1 cellular context compared by ENCODE assay signal in the genomic region with DNA sequence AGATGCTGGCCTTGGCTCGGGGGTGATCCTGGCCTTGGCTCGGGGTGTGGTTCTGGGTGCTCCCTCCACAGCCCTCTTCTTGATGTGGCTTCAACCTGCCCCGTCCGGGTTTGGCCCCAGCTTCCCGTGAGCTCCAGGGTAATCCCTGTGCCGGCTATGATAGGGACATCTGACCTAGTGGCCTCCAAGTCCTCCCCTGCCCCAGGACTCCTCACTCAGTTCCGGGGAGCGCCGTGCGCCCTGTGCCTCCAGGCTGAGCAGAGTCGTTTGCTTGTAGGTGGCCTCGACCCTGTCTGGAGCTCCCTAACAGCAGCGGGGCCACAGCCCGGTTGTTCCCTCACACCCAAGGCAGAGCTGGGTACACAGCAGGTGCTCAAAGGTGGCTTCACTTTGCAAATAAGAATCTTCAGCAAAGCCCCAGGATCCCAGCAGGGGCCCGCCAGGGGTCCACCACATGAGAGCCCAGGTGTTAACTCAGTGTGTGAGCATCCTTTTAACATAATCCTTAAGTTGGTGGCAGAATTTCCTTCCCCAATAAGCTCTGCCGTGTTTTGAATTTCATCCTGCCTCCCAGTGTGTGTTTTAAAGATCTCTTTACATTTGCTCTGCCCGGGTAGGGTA.
TF ChIP-seq lines count a peak whose summit lies in the region.

No MANE protein-coding gene starts in this region.

TF ChIP-seq in GM23338, 12 proteins besides CTCF, POLR2A, EP300 and RAD21:
- TF ChIP-seq, protein P1, sequence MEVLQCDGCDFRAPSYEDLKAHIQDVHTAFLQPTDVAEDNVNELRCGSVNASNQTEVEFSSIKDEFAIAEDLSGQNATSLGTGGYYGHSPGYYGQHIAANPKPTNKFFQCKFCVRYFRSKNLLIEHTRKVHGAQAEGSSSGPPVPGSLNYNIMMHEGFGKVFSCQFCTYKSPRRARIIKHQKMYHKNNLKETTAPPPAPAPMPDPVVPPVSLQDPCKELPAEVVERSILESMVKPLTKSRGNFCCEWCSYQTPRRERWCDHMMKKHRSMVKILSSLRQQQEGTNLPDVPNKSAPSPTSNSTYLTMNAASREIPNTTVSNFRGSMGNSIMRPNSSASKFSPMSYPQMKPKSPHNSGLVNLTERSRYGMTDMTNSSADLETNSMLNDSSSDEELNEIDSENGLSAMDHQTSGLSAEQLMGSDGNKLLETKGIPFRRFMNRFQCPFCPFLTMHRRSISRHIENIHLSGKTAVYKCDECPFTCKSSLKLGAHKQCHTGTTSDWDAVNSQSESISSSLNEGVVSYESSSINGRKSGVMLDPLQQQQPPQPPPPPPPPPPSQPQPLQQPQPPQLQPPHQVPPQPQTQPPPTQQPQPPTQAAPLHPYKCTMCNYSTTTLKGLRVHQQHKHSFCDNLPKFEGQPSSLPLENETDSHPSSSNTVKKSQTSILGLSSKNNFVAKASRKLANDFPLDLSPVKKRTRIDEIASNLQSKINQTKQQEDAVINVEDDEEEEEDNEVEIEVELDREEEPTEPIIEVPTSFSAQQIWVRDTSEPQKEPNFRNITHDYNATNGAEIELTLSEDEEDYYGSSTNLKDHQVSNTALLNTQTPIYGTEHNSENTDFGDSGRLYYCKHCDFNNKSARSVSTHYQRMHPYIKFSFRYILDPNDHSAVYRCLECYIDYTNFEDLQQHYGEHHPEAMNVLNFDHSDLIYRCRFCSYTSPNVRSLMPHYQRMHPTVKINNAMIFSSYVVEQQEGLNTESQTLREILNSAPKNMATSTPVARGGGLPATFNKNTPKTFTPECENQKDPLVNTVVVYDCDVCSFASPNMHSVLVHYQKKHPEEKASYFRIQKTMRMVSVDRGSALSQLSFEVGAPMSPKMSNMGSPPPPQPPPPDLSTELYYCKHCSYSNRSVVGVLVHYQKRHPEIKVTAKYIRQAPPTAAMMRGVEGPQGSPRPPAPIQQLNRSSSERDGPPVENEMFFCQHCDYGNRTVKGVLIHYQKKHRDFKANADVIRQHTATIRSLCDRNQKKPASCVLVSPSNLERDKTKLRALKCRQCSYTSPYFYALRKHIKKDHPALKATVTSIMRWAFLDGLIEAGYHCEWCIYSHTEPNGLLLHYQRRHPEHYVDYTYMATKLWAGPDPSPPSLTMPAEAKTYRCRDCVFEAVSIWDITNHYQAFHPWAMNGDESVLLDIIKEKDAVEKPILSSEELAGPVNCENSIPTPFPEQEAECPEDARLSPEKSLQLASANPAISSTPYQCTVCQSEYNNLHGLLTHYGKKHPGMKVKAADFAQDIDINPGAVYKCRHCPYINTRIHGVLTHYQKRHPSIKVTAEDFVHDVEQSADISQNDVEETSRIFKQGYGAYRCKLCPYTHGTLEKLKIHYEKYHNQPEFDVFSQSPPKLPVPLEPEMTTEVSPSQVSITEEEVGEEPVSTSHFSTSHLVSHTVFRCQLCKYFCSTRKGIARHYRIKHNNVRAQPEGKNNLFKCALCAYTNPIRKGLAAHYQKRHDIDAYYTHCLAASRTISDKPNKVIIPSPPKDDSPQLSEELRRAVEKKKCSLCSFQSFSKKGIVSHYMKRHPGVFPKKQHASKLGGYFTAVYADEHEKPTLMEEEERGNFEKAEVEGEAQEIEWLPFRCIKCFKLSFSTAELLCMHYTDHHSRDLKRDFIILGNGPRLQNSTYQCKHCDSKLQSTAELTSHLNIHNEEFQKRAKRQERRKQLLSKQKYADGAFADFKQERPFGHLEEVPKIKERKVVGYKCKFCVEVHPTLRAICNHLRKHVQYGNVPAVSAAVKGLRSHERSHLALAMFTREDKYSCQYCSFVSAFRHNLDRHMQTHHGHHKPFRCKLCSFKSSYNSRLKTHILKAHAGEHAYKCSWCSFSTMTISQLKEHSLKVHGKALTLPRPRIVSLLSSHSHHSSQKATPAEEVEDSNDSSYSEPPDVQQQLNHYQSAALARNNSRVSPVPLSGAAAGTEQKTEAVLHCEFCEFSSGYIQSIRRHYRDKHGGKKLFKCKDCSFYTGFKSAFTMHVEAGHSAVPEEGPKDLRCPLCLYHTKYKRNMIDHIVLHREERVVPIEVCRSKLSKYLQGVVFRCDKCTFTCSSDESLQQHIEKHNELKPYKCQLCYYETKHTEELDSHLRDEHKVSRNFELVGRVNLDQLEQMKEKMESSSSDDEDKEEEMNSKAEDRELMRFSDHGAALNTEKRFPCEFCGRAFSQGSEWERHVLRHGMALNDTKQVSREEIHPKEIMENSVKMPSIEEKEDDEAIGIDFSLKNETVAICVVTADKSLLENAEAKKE (CRISPR knock-in tag; IDR thresholded peaks at IDR 0.05), result no peak
- no peak for TF ChIP-seq CREB1 (CRISPR knock-in tag; IDR thresholded peaks at IDR 0.05; ENCODE audit: low read depth)
- TF ChIP-seq, protein P2, sequence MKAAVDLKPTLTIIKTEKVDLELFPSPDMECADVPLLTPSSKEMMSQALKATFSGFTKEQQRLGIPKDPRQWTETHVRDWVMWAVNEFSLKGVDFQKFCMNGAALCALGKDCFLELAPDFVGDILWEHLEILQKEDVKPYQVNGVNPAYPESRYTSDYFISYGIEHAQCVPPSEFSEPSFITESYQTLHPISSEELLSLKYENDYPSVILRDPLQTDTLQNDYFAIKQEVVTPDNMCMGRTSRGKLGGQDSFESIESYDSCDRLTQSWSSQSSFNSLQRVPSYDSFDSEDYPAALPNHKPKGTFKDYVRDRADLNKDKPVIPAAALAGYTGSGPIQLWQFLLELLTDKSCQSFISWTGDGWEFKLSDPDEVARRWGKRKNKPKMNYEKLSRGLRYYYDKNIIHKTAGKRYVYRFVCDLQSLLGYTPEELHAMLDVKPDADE (IDR thresholded peaks at IDR 0.05), result no peak
